2 cellular contexts compared by ENCODE assay signal in the genomic region with DNA sequence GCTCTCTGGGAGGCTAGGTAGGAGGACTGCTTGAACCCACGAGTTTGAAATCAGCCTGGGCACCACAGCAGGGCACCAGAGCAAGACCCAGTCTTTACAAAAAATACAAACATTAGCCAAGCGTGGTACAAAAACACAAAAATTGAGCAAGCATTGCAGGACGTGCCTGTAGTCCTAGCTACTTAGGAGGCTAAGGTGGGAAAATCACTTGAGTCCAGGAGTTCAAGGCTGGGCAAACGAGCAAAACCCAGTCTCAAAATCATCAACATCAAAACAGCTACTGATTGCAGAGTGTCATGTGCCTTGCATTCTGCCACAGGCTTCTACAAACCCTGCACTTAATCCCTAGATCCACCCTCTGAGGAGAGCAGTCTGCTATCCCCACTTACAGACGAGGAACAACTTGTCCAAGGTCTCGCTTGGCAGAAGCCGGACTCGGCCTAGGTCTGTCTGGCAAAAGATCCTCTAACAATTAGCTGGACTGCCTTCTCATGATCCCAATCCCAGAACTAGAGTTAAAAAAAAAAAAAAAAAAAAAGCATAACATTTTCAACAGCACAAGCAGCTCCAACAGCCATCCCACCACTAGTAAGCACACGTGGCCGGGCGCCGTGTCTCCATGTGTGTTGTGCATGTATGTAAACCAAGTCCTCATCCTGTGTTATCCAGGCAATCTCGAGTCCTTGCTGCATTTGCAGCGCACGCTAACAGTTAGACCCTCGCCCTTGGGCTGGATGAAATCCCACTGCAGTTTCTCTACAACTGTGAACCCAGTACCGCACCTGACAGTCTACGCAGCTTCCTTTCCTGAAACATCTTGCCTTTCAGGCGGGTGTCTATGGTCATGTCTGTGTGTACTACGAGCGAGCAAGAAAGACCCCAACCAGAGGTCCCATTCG.
A peak's percentile ranks its signal among the peaks of the same experiment; 100 is the strongest.
TF ChIP-seq lines count a peak whose summit lies in the region.

No MANE protein-coding gene starts in this region.

TF ChIP-seq in IMR-90, 13 proteins besides CTCF, POLR2A, EP300 and RAD21:
- TF ChIP-seq, protein P1, sequence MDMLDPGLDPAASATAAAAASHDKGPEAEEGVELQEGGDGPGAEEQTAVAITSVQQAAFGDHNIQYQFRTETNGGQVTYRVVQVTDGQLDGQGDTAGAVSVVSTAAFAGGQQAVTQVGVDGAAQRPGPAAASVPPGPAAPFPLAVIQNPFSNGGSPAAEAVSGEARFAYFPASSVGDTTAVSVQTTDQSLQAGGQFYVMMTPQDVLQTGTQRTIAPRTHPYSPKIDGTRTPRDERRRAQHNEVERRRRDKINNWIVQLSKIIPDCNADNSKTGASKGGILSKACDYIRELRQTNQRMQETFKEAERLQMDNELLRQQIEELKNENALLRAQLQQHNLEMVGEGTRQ (IDR thresholded peaks at IDR 0.05; ENCODE audit: low read depth, low read length), result no peak
- TF ChIP-seq FOS (IDR thresholded peaks at IDR 0.05; ENCODE audit: low read depth, low read length) (no peak), RFX5 (IDR thresholded peaks at IDR 0.05; ENCODE audit: low read depth, low read length) (no peak), CHD1 (IDR thresholded peaks at IDR 0.05; ENCODE audit: low read depth, low read length) (no peak), MXI1 (IDR thresholded peaks at IDR 0.05; ENCODE audit: borderline replicate concordance, low read depth, low read length) (no peak), MAZ (IDR thresholded peaks at IDR 0.05; ENCODE audit: borderline replicate concordance, low read depth, low read length) (no peak), SMC3 (IDR thresholded peaks at IDR 0.05; ENCODE audit: low read depth, low read length) (no peak), BHLHE40 (IDR thresholded peaks at IDR 0.05; ENCODE audit: low read depth, low read length) (no peak), CEBPB (IDR thresholded peaks at IDR 0.05; ENCODE audit: low read depth, low read length) (no peak), RCOR1 (IDR thresholded peaks at IDR 0.05; ENCODE audit: insufficient replicate concordance, low read length) (no peak), NFE2L2 (IDR thresholded peaks at IDR 0.05; ENCODE audit: low read depth, low read length) (no peak), MAFK (IDR thresholded peaks at IDR 0.05; ENCODE audit: low read depth, low read length) (no peak)
- TF ChIP-seq, protein P2, sequence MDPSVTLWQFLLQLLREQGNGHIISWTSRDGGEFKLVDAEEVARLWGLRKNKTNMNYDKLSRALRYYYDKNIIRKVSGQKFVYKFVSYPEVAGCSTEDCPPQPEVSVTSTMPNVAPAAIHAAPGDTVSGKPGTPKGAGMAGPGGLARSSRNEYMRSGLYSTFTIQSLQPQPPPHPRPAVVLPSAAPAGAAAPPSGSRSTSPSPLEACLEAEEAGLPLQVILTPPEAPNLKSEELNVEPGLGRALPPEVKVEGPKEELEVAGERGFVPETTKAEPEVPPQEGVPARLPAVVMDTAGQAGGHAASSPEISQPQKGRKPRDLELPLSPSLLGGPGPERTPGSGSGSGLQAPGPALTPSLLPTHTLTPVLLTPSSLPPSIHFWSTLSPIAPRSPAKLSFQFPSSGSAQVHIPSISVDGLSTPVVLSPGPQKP (IDR thresholded peaks at IDR 0.05; ENCODE audit: borderline replicate concordance, low read depth, low read length), result no peak

TF ChIP-seq in K562, 482 proteins besides CTCF, POLR2A, EP300 and RAD21:
- 0 out of 2 replicates have a peak, but pooled peaks have one; percentile 7 for TF ChIP-seq CXXC5 (CRISPR knock-in tag; IDR thresholded peaks at IDR 0.05)
- TF ChIP-seq ZFX (CRISPR knock-in tag; IDR thresholded peaks at IDR 0.05), result 0 out of 2 replicates have a peak, but pooled peaks have one; percentile 3
- TF ChIP-seq SMAD3 (CRISPR knock-in tag; conservative IDR thresholded peaks at IDR 0.05), result no peak
- TF ChIP-seq ZNF232 (CRISPR knock-in tag; IDR thresholded peaks at IDR 0.05), result no peak
- no peak for TF ChIP-seq SIRT6 (IDR thresholded peaks at IDR 0.05; ENCODE audit: low read depth, low read length)
- TF ChIP-seq STAT5A (IDR thresholded peaks at IDR 0.05; ENCODE audit: borderline replicate concordance, low read length), result no peak
- no peak for TF ChIP-seq ZBTB17 (CRISPR knock-in tag; IDR thresholded peaks at IDR 0.05)
- TF ChIP-seq, protein P3, sequence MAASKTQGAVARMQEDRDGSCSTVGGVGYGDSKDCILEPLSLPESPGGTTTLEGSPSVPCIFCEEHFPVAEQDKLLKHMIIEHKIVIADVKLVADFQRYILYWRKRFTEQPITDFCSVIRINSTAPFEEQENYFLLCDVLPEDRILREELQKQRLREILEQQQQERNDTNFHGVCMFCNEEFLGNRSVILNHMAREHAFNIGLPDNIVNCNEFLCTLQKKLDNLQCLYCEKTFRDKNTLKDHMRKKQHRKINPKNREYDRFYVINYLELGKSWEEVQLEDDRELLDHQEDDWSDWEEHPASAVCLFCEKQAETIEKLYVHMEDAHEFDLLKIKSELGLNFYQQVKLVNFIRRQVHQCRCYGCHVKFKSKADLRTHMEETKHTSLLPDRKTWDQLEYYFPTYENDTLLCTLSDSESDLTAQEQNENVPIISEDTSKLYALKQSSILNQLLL (CRISPR knock-in tag; IDR thresholded peaks at IDR 0.05; ENCODE audit: borderline replicate concordance), result no peak
- TF ChIP-seq, protein P4, sequence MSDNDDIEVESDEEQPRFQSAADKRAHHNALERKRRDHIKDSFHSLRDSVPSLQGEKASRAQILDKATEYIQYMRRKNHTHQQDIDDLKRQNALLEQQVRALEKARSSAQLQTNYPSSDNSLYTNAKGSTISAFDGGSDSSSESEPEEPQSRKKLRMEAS (CRISPR knock-in tag; IDR thresholded peaks at IDR 0.05), result peak; percentile 48; the same call in 1 of the 2 replicates
- no peak for TF ChIP-seq TBL1XR1 (IDR thresholded peaks at IDR 0.05; ENCODE audit: low read length in 2 of 2)
- peak; percentile 39; the same call in 1 of the 2 replicates for TF ChIP-seq EP400 (IDR thresholded peaks at IDR 0.05)
